ENCODE assay signal across 24 cellular contexts in genomic region chr21:34305605-34306235, GRCh38. TPM values are rescaled to one million over a fixed set of nuclear protein-coding genes. Genes with fewer than 3 reads are reported as not detected.
DNase-seq lines count a peak whose midpoint lies in the region; ATAC-seq and TF ChIP-seq lines count a peak whose summit lies in the region.
"Had no signal": no experiment of that assay in that cellular context is flagged by ENCODE, and none has a peak within 500 bp of the region (broad histone marks: within the 10 kb centered on the region; RNA-seq: fewer than 3 reads in every experiment).

No MANE protein-coding gene starts in this region.

- ATAC-seq in Right ventricle myocardium superior (ENCODE audit: poor library complexity) (peak; percentile 78), Right ventricle myocardium inferior (no peak), heart right ventricle (peak in 6 of 8 donors; percentile 47 to 84 (median 66))
- ATAC-seq: HCT116 had no signal

- DNase-seq in Right ventricle myocardium superior (no peak), Right ventricle myocardium inferior (ENCODE audit: missing footprints) (no peak), ascending aorta (ENCODE audit: low spot score in 2 of 2) (no peak), heart right ventricle (no peak), smooth muscle cell (lab: John Stamatoyannopoulos, UW; ENCODE audit: unreplicated experiment) (no peak), C1 segment of cervical spinal cord (lab: John Stamatoyannopoulos, UW) (no peak), amniotic stem cell (lab: John Stamatoyannopoulos, UW) (no peak)
- DNase-seq in activated CD4-positive, alpha-beta T cell treated with anti-CD3 and anti-CD28 coated beads for 1 hour, result no peak
- DNase-seq: 8988T; CD4-positive, CD25-positive, alpha-beta regulatory T cell; Karpas-422; NCI-H1092; NCI-H1417 treated with DMSO at 0.1 percent for 48 hours; NCI-H1694 treated with DMSO at 0.1 percent for 48 hours; NCI-H2081; NCI-H2227 treated with DMSO at 0.1 percent for 48 hours; NCI-H526 treated with DMSO at 0.1 percent for 48 hours; RPMI8226; SHP77 treated with DMSO at 0.1 percent for 48 hours had no signal

- H3K4me3 ChIP-seq in ascending aorta (no peak overlapping the region), heart right ventricle (no peak overlapping the region), smooth muscle cell (no peak overlapping the region)

- 38 to 45% methylated on average over 7 of the region's 7 CpGs for WGBS in heart right ventricle, 2 donors
- 47% methylated on average over 7 of the region's 7 CpGs for WGBS in smooth muscle cell (ENCODE audit: low lambda C conversion rate)

- no peak for TF ChIP-seq CTCF in ascending aorta (IDR thresholded peaks at IDR 0.05)
- TF ChIP-seq CTCF in heart right ventricle (IDR thresholded peaks at IDR 0.05), result no peak
- no peak for TF ChIP-seq CTCF in smooth muscle cell (IDR thresholded peaks at IDR 0.05; ENCODE audit: borderline replicate concordance, insufficient read depth, poor library complexity, severe bottlenecking)

- H3K36me3 ChIP-seq in ascending aorta (no peaks in the 10 kb centered on the region), heart right ventricle (no peaks in the 10 kb centered on the region), smooth muscle cell (ENCODE audit: low read depth) (no peaks in the 10 kb centered on the region)

- intact Hi-C loops in Right ventricle myocardium superior (cut with DNase I), result no loop called here
- intact Hi-C loops in Right ventricle myocardium inferior (cut with DNase I), result no loop called here
- intact Hi-C loops in ascending aorta (cut with DNase I), result no loop called here
- intact Hi-C loops in heart right ventricle (cut with DNase I), result no loop called here

- peaks cover 0 to 10% of the 10 kb centered on the region in 2 donors for H3K4me1 ChIP-seq in ascending aorta
- peaks cover 0 to 18% (median 8%) of the 10 kb centered on the region in 9 donors for H3K4me1 ChIP-seq in heart right ventricle
- H3K4me1 ChIP-seq in smooth muscle cell (ENCODE audit: low read depth), result peaks cover 7% of the 10 kb centered on the region

- H3K9me3 ChIP-seq in ascending aorta (no peaks in the 10 kb centered on the region), heart right ventricle (peaks cover 0 to 6% (median 0%) of the 10 kb centered on the region in 11 donors), smooth muscle cell (replicated peaks; ENCODE audit: low read depth) (no peaks in the 10 kb centered on the region)

- no peak overlapping the region for H2AFZ ChIP-seq in smooth muscle cell (ENCODE audit: low read depth)

- no peaks in the 10 kb centered on the region for H3K79me2 ChIP-seq in smooth muscle cell (ENCODE audit: low read depth)

- H3K27me3 ChIP-seq in ascending aorta (no peaks in the 10 kb centered on the region), heart right ventricle (no peaks in the 10 kb centered on the region), smooth muscle cell (ENCODE audit: low read depth) (no peaks in the 10 kb centered on the region)

- H3K4me2 ChIP-seq in smooth muscle cell, result peak overlapping the region; percentile 56

- H4K20me1 ChIP-seq in smooth muscle cell (ENCODE audit: low read depth), result no peaks in the 10 kb centered on the region

- H3K27ac ChIP-seq in ascending aorta, result peak overlapping the region; percentile 44 to 49
- H3K27ac ChIP-seq in heart right ventricle, result peak overlapping the region in 4 of 10 donors; percentile 5 to 32 (median 26)
- H3K27ac ChIP-seq in smooth muscle cell (ENCODE audit: low read depth), result peak overlapping the region; percentile 61
- H3K27ac ChIP-seq: HL-60 had no signal

- H3F3A ChIP-seq in smooth muscle cell (ENCODE audit: low read depth), result no peaks in the 10 kb centered on the region

- no peak overlapping the region for H3K9ac ChIP-seq in smooth muscle cell (ENCODE audit: low read depth)

RNA-seq across cellular contexts. Expression of gene KCNE2, which starts 58.1 kb away (rescaled TPM):
- not detected for total RNA-seq in Right ventricle myocardium superior
- not detected for total RNA-seq in Right ventricle myocardium inferior
- total RNA-seq in ascending aorta, result not detected
- not detected for total RNA-seq in heart right ventricle
- polyA plus RNA-seq in heart right ventricle, result under 1 TPM; 0.04 to 0.73 TPM
- not detected in 2 replicates for total RNA-seq in smooth muscle cell
- 0.45 and 1.1 TPM in 2 replicates for polyA plus RNA-seq in smooth muscle cell
- total RNA-seq: CD4-positive, CD25-positive, alpha-beta regulatory T cell; H4; NCI-H460 had no signal
- polyA plus RNA-seq: BJ had no signal
